8 cellular contexts compared by ENCODE assay signal in the genomic region with DNA sequence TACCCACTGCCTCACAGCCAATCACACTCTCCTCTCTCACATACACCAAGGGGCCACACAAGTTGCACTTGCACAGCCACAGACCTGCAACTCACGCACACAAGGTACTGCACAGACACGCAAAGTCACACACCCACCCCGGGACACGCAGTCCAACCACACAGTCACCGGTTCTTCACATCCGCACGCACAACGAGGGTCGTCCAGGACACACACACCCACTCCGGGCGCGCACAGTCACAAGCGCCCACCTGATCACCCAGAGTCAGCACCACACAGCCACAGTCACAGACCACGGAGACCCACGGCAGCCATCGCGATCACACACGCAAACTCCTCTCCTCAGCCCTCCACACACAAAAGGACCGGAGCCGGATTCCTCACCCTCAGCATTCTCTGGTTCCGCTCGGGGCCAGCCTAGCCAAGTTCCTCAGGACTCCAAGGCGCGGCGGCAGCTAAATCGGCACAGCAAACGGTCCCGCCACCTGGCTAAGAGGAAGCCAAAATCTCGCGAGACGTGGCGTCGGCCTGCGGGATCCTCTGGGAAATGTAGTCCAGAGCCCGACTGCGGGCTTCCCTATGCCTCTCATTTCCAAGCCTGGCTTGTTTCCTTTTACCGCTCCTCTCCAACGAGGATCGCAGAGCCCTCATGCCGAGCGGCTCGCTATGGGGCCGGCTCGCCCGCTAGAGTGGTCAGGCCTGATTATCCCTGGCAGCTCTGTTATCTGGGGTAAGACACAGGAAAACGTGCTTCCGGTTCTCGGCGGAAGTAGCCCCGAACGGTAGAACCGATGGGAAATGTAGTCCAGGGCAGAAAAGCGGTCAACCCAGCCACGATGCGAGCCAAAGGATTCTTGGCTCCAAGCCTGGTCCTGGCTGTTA. TPM values are rescaled to one million over a fixed set of nuclear protein-coding genes. Genes with fewer than 3 reads are reported as not detected.
DNase-seq lines count a peak whose midpoint lies in the region; ATAC-seq and TF ChIP-seq lines count a peak whose summit lies in the region.

A gene (minus strand): TSS at position 467 of the 882 bp plus-strand sequence. CDS start 10,201 bp downstream, outside the sequence.

- peaks cover 5% of the 10 kb centered on the region; the same call in 1 of the 2 replicates for H3K36me3 ChIP-seq in SU-DHL-6 (ENCODE audit: low read length)
- H3K36me3 ChIP-seq in adrenal gland (replicated peaks in 1 of 2): no peaks in the 10 kb centered on the region
- peaks cover 0 to 13% (median 0%) of the 10 kb centered on the region in 9 donors for H3K36me3 ChIP-seq in heart right ventricle
- no peaks in the 10 kb centered on the region for H3K36me3 ChIP-seq in upper lobe of left lung

- peak; percentile 86 for ATAC-seq in HG02610 (IDR thresholded peaks at IDR 0.05; ENCODE audit: unreplicated experiment)
- peak; percentile 94 to 98 (median 98) for ATAC-seq in heart right ventricle
- ATAC-seq in upper lobe of left lung (ENCODE audit: low FRiP score in 2 of 2): peak; percentile 94 to 99

- H3K27ac ChIP-seq in SU-DHL-6 (ENCODE audit: low read depth, low read length): peak within 1 kb of the TSS; percentile 5
- peak within 1 kb of the TSS; percentile 73 to 88 (median 81) for H3K27ac ChIP-seq in adrenal gland
- H3K27ac ChIP-seq in heart right ventricle: peak within 1 kb of the TSS; percentile 20 to 92 (median 85)
- H3K27ac ChIP-seq in upper lobe of left lung: peak within 1 kb of the TSS; percentile 80 to 82 (median 80)

- intact Hi-C loops in adrenal gland (cut with DNase I) (no loop called here), heart right ventricle (cut with DNase I) (loop anchor here in 5 of 10 donors (1.0 to 10.0 kb wide), 8 partner anchors 24 to 145 kb away; a partner anchor contains a TSS), posterior cingulate gyrus (cut with DNase I) (loop anchor here (5.0 kb wide), 1 partner anchor 65 kb away; a partner anchor contains a TSS)

- H3K27me3 ChIP-seq in SU-DHL-6 (ENCODE audit: low read length): no peaks in the 10 kb centered on the region
- no peaks in the 10 kb centered on the region for H3K27me3 ChIP-seq in adrenal gland
- H3K27me3 ChIP-seq in heart right ventricle: no peaks in the 10 kb centered on the region
- H3K27me3 ChIP-seq in upper lobe of left lung: no peaks in the 10 kb centered on the region

- CTCF ChIA-PET in GM10248 (lab: Yijun Ruan, JAX): interaction anchor here (1.1 kb wide), 1 partner anchor 67 kb away, joined by 3 read pairs; no protein-coding TSS in a partner anchor

- WGBS in adrenal gland, 4 donors: 0 to 2% (median 1%) methylated on average over 16 to 55 of the region's 55 CpGs
- WGBS in heart right ventricle, 2 donors: 0 to 1% methylated on average over 55 of the region's 55 CpGs
- WGBS in upper lobe of left lung, 2 donors: 0% methylated on average over 42 to 49 of the region's 55 CpGs

- peak within 1 kb of the TSS; percentile 65 for H3K4me2 ChIP-seq in SU-DHL-6 (ENCODE audit: low read depth, low read length, poor library complexity, severe bottlenecking)

- H3K4me1 ChIP-seq in adrenal gland (replicated peaks in 1 of 2): peaks cover 0 to 14% of the 10 kb centered on the region in 2 donors
- peaks cover 0 to 26% (median 17%) of the 10 kb centered on the region in 9 donors for H3K4me1 ChIP-seq in heart right ventricle
- peaks cover 9 to 20% (median 14%) of the 10 kb centered on the region in 4 donors for H3K4me1 ChIP-seq in upper lobe of left lung

- no peaks in the 10 kb centered on the region for H3F3A ChIP-seq in SU-DHL-6 (ENCODE audit: insufficient read depth)

- peak; percentile 88 for DNase-seq in GM10248 (ENCODE audit: extremely low spot score)
- DNase-seq in NCI-H1105 (lab: John Stamatoyannopoulos, UW): peak; percentile 89
- peak; percentile 96 to 98 (median 97) for DNase-seq in adrenal gland
- peak; percentile 96 for DNase-seq in heart right ventricle
- peak; percentile 87 to 99 (median 92) for DNase-seq in posterior cingulate gyrus
- peak; percentile 93 to 94 for DNase-seq in upper lobe of left lung

- no peak for TF ChIP-seq EP300 in upper lobe of left lung (IDR thresholded peaks at IDR 0.05)

- no peaks in the 10 kb centered on the region for H4K20me1 ChIP-seq in SU-DHL-6 (ENCODE audit: low read depth, low read length)

- peaks cover 31% of the 10 kb centered on the region; the same call in 1 of the 2 replicates for H3K9me3 ChIP-seq in SU-DHL-6 (ENCODE audit: insufficient read depth, low read length)
- H3K9me3 ChIP-seq in adrenal gland (replicated peaks in 1 of 3): peaks cover 0 to 13% (median 0%) of the 10 kb centered on the region in 3 donors
- H3K9me3 ChIP-seq in heart right ventricle: peaks cover 0 to 79% (median 10%) of the 10 kb centered on the region in 11 donors
- peaks cover 11 to 74% (median 32%) of the 10 kb centered on the region in 4 donors for H3K9me3 ChIP-seq in upper lobe of left lung

- no peaks in the 10 kb centered on the region for H3K9me2 ChIP-seq in SU-DHL-6 (replicated peaks; ENCODE audit: insufficient read depth, low read length)

- peak within 1 kb of the TSS; percentile 58 for H3K4me3 ChIP-seq in SU-DHL-6 (ENCODE audit: insufficient read depth, low read length, poor library complexity, severe bottlenecking)
- H3K4me3 ChIP-seq in adrenal gland: peak within 1 kb of the TSS; percentile 55 to 96 (median 83)
- H3K4me3 ChIP-seq in heart right ventricle: peak within 1 kb of the TSS; percentile 26 to 96 (median 72)
- peak within 1 kb of the TSS; percentile 47 to 88 (median 66) for H3K4me3 ChIP-seq in upper lobe of left lung

- H2AFZ ChIP-seq in SU-DHL-6 (ENCODE audit: low read depth, low read length, severe bottlenecking): peak within 1 kb of the TSS; percentile 93

- H3K79me2 ChIP-seq in SU-DHL-6 (ENCODE audit: insufficient read depth, low read length): peaks cover 22% of the 10 kb centered on the region

- POLR2A ChIA-PET in GM10248 (lab: Yijun Ruan, JAX): interaction anchor here (0.7 to 1.0 kb wide), 2 partner anchors 78 to 244 kb away, joined by 3 read pairs; a partner anchor contains a TSS

- TF ChIP-seq CTCF in GM10248 (IDR thresholded peaks at IDR 0.05; ENCODE audit: control extremely low read depth, extremely low read depth, low read depth, missing control alignments) (no peak), SU-DHL-6 (IDR thresholded peaks at IDR 0.05; ENCODE audit: insufficient read depth, low read length, poor library complexity, severe bottlenecking) (no peak), adrenal gland (IDR thresholded peaks at IDR 0.05) (no peak), heart right ventricle (IDR thresholded peaks at IDR 0.05) (no peak), upper lobe of left lung (IDR thresholded peaks at IDR 0.05) (peak in 1 of 6 experiments; percentile 13)

- TF ChIP-seq POLR2A in adrenal gland (IDR thresholded peaks at IDR 0.05) (peak in 1 of 2 donors; percentile 77), upper lobe of left lung (IDR thresholded peaks at IDR 0.05) (peak in 1 of 4 donors; percentile 34)

- peak within 1 kb of the TSS; percentile 75 for H3K9ac ChIP-seq in SU-DHL-6 (ENCODE audit: low read length)

RNA-seq across cellular contexts. Expression of the gene that starts here (rescaled TPM):
- total RNA-seq in adrenal gland: 10 to 100 TPM in 1 of 8 donors, 1 to 10 TPM in 7; 2.0 to 11.8 (median 4.0) TPM
- 1 to 10 TPM in 1 of 3 donors, under 1 TPM in 2; 0.34 to 1.1 (median 0.97) TPM for polyA plus RNA-seq in adrenal gland
- 1 to 10 TPM; 1.9 to 7.9 (median 4.7) TPM for total RNA-seq in heart right ventricle
- under 1 TPM; 0.80 to 0.88 TPM for polyA plus RNA-seq in heart right ventricle
- total RNA-seq in upper lobe of left lung: 1 to 10 TPM in 5 of 6 donors, under 1 TPM in 1; 0.44 to 3.0 (median 1.2) TPM

Comparison
In these comparisons a context has a peak if more than half of its experiments do, and no peak if none do; other contexts are left out.
1. Peak in every context shown above with its lines: DNase-seq, ATAC-seq, H3K4me3 ChIP-seq and H3K27ac ChIP-seq.
2. H3K27ac ChIP-seq: peak in every context shown above with its lines; median percentile 85 in heart right ventricle; 81 in adrenal gland; 80 in upper lobe of left lung; 5 in SU-DHL-6.